1 cellular context compared by ENCODE assay signal in the genomic region with DNA sequence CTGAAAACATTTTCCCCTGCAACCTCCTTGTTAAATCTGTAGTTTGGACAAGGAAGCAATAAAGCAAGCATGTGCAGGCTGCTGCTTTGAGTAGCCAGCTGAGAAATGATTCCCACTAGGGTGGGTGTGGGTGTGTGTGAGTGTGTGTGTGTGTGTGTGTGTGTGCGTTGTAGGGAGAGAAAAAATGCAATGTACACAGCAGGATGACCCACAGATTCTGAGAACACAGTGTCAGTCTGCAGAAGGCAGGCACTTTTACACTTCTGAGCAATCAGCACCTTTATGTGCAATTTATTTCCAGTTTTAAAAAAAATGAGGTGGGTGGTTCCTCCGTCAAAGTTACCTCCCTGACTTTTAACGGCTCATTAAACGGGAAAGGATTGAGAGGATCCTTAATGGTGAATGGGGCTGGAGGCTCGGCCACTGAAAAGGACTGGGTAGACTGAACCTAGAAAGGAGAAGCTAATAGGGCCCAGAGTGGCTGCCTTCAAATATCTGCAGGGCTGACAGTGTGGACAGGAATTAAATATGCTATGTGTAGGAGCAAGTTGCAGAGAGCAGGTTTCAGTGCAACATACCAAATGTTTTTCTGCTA.
TF ChIP-seq lines count a peak whose summit lies in the region.

No MANE protein-coding gene starts in this region.

TF ChIP-seq in K562, 482 proteins besides CTCF, POLR2A, EP300 and RAD21 (continued from another document):
- TF ChIP-seq, protein P1, sequence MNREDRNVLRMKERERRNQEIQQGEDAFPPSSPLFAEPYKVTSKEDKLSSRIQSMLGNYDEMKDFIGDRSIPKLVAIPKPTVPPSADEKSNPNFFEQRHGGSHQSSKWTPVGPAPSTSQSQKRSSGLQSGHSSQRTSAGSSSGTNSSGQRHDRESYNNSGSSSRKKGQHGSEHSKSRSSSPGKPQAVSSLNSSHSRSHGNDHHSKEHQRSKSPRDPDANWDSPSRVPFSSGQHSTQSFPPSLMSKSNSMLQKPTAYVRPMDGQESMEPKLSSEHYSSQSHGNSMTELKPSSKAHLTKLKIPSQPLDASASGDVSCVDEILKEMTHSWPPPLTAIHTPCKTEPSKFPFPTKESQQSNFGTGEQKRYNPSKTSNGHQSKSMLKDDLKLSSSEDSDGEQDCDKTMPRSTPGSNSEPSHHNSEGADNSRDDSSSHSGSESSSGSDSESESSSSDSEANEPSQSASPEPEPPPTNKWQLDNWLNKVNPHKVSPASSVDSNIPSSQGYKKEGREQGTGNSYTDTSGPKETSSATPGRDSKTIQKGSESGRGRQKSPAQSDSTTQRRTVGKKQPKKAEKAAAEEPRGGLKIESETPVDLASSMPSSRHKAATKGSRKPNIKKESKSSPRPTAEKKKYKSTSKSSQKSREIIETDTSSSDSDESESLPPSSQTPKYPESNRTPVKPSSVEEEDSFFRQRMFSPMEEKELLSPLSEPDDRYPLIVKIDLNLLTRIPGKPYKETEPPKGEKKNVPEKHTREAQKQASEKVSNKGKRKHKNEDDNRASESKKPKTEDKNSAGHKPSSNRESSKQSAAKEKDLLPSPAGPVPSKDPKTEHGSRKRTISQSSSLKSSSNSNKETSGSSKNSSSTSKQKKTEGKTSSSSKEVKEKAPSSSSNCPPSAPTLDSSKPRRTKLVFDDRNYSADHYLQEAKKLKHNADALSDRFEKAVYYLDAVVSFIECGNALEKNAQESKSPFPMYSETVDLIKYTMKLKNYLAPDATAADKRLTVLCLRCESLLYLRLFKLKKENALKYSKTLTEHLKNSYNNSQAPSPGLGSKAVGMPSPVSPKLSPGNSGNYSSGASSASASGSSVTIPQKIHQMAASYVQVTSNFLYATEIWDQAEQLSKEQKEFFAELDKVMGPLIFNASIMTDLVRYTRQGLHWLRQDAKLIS (CRISPR knock-in tag; IDR thresholded peaks at IDR 0.05) = no peak
- TF ChIP-seq DDX20 (tag; IDR thresholded peaks at IDR 0.05; ENCODE audit: low read depth) = no peak
- TF ChIP-seq, protein P2, sequence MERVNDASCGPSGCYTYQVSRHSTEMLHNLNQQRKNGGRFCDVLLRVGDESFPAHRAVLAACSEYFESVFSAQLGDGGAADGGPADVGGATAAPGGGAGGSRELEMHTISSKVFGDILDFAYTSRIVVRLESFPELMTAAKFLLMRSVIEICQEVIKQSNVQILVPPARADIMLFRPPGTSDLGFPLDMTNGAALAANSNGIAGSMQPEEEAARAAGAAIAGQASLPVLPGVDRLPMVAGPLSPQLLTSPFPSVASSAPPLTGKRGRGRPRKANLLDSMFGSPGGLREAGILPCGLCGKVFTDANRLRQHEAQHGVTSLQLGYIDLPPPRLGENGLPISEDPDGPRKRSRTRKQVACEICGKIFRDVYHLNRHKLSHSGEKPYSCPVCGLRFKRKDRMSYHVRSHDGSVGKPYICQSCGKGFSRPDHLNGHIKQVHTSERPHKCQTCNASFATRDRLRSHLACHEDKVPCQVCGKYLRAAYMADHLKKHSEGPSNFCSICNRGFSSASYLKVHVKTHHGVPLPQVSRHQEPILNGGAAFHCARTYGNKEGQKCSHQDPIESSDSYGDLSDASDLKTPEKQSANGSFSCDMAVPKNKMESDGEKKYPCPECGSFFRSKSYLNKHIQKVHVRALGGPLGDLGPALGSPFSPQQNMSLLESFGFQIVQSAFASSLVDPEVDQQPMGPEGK (CRISPR knock-in tag; IDR thresholded peaks at IDR 0.05; ENCODE audit: borderline replicate concordance) = no peak
- no peak for TF ChIP-seq HDAC1 (IDR thresholded peaks at IDR 0.05)
- no peak for TF ChIP-seq RB1 (IDR thresholded peaks at IDR 0.05; ENCODE audit: low read depth)
- TF ChIP-seq FOS (IDR thresholded peaks at IDR 0.05; ENCODE audit: extremely low read depth, insufficient read length) = no peak
- TF ChIP-seq ZNF507 (tag; conservative IDR thresholded peaks at IDR 0.05) = no peak
- no peak for TF ChIP-seq CREM (IDR thresholded peaks at IDR 0.05; ENCODE audit: low read depth)
- TF ChIP-seq BDP1 (IDR thresholded peaks at IDR 0.05; ENCODE audit: insufficient read depth, insufficient read length) = no peak
- TF ChIP-seq, protein P3, sequence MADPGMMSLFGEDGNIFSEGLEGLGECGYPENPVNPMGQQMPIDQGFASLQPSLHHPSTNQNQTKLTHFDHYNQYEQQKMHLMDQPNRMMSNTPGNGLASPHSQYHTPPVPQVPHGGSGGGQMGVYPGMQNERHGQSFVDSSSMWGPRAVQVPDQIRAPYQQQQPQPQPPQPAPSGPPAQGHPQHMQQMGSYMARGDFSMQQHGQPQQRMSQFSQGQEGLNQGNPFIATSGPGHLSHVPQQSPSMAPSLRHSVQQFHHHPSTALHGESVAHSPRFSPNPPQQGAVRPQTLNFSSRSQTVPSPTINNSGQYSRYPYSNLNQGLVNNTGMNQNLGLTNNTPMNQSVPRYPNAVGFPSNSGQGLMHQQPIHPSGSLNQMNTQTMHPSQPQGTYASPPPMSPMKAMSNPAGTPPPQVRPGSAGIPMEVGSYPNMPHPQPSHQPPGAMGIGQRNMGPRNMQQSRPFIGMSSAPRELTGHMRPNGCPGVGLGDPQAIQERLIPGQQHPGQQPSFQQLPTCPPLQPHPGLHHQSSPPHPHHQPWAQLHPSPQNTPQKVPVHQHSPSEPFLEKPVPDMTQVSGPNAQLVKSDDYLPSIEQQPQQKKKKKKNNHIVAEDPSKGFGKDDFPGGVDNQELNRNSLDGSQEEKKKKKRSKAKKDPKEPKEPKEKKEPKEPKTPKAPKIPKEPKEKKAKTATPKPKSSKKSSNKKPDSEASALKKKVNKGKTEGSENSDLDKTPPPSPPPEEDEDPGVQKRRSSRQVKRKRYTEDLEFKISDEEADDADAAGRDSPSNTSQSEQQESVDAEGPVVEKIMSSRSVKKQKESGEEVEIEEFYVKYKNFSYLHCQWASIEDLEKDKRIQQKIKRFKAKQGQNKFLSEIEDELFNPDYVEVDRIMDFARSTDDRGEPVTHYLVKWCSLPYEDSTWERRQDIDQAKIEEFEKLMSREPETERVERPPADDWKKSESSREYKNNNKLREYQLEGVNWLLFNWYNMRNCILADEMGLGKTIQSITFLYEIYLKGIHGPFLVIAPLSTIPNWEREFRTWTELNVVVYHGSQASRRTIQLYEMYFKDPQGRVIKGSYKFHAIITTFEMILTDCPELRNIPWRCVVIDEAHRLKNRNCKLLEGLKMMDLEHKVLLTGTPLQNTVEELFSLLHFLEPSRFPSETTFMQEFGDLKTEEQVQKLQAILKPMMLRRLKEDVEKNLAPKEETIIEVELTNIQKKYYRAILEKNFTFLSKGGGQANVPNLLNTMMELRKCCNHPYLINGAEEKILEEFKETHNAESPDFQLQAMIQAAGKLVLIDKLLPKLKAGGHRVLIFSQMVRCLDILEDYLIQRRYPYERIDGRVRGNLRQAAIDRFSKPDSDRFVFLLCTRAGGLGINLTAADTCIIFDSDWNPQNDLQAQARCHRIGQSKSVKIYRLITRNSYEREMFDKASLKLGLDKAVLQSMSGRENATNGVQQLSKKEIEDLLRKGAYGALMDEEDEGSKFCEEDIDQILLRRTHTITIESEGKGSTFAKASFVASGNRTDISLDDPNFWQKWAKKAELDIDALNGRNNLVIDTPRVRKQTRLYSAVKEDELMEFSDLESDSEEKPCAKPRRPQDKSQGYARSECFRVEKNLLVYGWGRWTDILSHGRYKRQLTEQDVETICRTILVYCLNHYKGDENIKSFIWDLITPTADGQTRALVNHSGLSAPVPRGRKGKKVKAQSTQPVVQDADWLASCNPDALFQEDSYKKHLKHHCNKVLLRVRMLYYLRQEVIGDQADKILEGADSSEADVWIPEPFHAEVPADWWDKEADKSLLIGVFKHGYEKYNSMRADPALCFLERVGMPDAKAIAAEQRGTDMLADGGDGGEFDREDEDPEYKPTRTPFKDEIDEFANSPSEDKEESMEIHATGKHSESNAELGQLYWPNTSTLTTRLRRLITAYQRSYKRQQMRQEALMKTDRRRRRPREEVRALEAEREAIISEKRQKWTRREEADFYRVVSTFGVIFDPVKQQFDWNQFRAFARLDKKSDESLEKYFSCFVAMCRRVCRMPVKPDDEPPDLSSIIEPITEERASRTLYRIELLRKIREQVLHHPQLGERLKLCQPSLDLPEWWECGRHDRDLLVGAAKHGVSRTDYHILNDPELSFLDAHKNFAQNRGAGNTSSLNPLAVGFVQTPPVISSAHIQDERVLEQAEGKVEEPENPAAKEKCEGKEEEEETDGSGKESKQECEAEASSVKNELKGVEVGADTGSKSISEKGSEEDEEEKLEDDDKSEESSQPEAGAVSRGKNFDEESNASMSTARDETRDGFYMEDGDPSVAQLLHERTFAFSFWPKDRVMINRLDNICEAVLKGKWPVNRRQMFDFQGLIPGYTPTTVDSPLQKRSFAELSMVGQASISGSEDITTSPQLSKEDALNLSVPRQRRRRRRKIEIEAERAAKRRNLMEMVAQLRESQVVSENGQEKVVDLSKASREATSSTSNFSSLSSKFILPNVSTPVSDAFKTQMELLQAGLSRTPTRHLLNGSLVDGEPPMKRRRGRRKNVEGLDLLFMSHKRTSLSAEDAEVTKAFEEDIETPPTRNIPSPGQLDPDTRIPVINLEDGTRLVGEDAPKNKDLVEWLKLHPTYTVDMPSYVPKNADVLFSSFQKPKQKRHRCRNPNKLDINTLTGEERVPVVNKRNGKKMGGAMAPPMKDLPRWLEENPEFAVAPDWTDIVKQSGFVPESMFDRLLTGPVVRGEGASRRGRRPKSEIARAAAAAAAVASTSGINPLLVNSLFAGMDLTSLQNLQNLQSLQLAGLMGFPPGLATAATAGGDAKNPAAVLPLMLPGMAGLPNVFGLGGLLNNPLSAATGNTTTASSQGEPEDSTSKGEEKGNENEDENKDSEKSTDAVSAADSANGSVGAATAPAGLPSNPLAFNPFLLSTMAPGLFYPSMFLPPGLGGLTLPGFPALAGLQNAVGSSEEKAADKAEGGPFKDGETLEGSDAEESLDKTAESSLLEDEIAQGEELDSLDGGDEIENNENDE (IDR thresholded peaks at IDR 0.05; ENCODE audit: low read depth, low read length) = no peak
- no peak for TF ChIP-seq GABPB1 (CRISPR knock-in tag; IDR thresholded peaks at IDR 0.05)
- TF ChIP-seq, protein P4, sequence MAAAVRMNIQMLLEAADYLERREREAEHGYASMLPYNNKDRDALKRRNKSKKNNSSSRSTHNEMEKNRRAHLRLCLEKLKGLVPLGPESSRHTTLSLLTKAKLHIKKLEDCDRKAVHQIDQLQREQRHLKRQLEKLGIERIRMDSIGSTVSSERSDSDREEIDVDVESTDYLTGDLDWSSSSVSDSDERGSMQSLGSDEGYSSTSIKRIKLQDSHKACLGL (CRISPR knock-in tag; IDR thresholded peaks at IDR 0.05; ENCODE audit: borderline replicate concordance, poor library complexity, severe bottlenecking) = no peak
- TF ChIP-seq ARHGAP35 (IDR thresholded peaks at IDR 0.05; ENCODE audit: partially characterized antibody) = no peak
- TF ChIP-seq NR2C1 (IDR thresholded peaks at IDR 0.05) = no peak
- no peak for TF ChIP-seq NR2C1 (tag; IDR thresholded peaks at IDR 0.05)
- TF ChIP-seq GTF2E2 (tag; IDR thresholded peaks at IDR 0.05) = no peak
- TF ChIP-seq, protein P5, sequence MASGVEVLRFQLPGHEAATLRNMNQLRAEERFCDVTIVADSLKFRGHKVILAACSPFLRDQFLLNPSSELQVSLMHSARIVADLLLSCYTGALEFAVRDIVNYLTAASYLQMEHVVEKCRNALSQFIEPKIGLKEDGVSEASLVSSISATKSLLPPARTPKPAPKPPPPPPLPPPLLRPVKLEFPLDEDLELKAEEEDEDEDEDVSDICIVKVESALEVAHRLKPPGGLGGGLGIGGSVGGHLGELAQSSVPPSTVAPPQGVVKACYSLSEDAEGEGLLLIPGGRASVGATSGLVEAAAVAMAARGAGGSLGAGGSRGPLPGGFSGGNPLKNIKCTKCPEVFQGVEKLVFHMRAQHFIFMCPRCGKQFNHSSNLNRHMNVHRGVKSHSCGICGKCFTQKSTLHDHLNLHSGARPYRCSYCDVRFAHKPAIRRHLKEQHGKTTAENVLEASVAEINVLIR (CRISPR knock-in tag; IDR thresholded peaks at IDR 0.05) = no peak
- no peak for TF ChIP-seq ZNF12 (CRISPR knock-in tag; IDR thresholded peaks at IDR 0.05)
- no peak for TF ChIP-seq TEAD4 (IDR thresholded peaks at IDR 0.05; ENCODE audit: low read length)
- TF ChIP-seq TEAD4 (CRISPR knock-in tag; IDR thresholded peaks at IDR 0.05; ENCODE audit: borderline replicate concordance) = no peak
- TF ChIP-seq SP2 (IDR thresholded peaks at IDR 0.05; ENCODE audit: extremely low read depth, low read depth, low read length, poor library complexity, severe bottlenecking) = no peak
- TF ChIP-seq, protein P6, sequence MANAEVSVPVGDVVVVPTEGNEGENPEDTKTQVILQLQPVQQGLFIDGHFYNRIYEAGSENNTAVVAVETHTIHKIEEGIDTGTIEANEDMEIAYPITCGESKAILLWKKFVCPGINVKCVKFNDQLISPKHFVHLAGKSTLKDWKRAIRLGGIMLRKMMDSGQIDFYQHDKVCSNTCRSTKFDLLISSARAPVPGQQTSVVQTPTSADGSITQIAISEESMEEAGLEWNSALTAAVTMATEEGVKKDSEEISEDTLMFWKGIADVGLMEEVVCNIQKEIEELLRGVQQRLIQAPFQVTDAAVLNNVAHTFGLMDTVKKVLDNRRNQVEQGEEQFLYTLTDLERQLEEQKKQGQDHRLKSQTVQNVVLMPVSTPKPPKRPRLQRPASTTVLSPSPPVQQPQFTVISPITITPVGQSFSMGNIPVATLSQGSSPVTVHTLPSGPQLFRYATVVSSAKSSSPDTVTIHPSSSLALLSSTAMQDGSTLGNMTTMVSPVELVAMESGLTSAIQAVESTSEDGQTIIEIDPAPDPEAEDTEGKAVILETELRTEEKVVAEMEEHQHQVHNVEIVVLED (CRISPR knock-in tag; IDR thresholded peaks at IDR 0.05) = no peak
TF ChIP-seq in K562: peak in this region for 5.
